ENCODE assay signal across 1 cellular context in genomic region chr12:64560395-64561301, GRCh38.
TF ChIP-seq lines count a peak whose summit lies in the region.

No MANE protein-coding gene starts in this region.

TF ChIP-seq in A549, 52 proteins besides CTCF, POLR2A, EP300 and RAD21 (continued from another document):
- no peak for TF ChIP-seq REST (IDR thresholded peaks at IDR 0.05)
- no peak for TF ChIP-seq BHLHE40 (IDR thresholded peaks at IDR 0.05; ENCODE audit: low read depth, low read length)
